ENCODE assay signal across 24 cellular contexts in the genomic region with DNA sequence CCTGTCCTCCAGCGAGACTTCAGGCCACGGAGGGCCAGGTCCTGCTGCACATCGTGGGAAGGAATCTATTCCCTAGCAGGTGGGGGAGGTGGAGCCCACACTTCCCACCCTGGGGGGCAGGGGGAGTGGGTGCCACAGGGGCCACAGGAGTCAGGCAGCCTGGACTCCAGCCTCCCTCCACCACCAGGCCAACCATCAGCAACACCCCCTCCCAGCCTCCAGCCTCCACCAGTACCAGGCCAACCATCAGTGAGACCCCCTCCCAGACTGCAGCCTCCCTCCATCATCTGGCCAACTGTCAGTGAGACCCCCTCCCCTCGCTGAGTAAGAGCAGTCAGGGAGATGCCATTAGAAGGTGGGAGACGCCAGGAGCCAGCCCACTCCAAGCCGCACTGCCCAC. TPM values are rescaled to one million over a fixed set of nuclear protein-coding genes. Genes with fewer than 3 reads are reported as not detected.
DNase-seq lines count a peak whose midpoint lies in the region; ATAC-seq, FAIRE-seq and TF ChIP-seq lines count a peak whose summit lies in the region.
"Had no signal": no experiment of that assay in that cellular context is flagged by ENCODE, and none has a peak within 500 bp of the region (broad histone marks: within the 10 kb centered on the region; RNA-seq: fewer than 3 reads in every experiment).

No MANE protein-coding gene starts in this region.

- no peak for ATAC-seq in aorta (ENCODE audit: low FRiP score)
- no peak for ATAC-seq in upper lobe of left lung (ENCODE audit: low FRiP score in 2 of 2)
- ATAC-seq: PC-3 had no signal

- TF ChIP-seq CTCF in kidney (IDR thresholded peaks at IDR 0.05; ENCODE audit: borderline replicate concordance, extremely low read depth, insufficient read depth) (no peak), sigmoid colon (IDR thresholded peaks at IDR 0.05) (no peak), upper lobe of left lung (IDR thresholded peaks at IDR 0.05) (no peak)

- WGBS in sigmoid colon, 2 donors: 86 to 90% methylated on average over 6 of the region's 6 CpGs
- 72 to 75% methylated on average over 6 of the region's 6 CpGs for WGBS in aorta, 2 donors
- 79 to 91% methylated on average over 3 to 6 of the region's 6 CpGs for WGBS in upper lobe of left lung, 2 donors

- no peak overlapping the region for H3K9ac ChIP-seq in kidney (ENCODE audit: low read length in 2 of 2)

- TF ChIP-seq EP300 in sigmoid colon (IDR thresholded peaks at IDR 0.05) (no peak), upper lobe of left lung (IDR thresholded peaks at IDR 0.05) (no peak)

- TF ChIP-seq POLR2A in sigmoid colon (IDR thresholded peaks at IDR 0.05) (no peak), upper lobe of left lung (IDR thresholded peaks at IDR 0.05) (no peak)

- FAIRE-seq in kidney (lab: Jason Lieb, UNC): no peak
- FAIRE-seq: HTR-8/SVneo had no signal

- peak; percentile 49 for DNase-seq in activated effector memory CD4-positive, alpha-beta T cell treated with anti-CD3 and anti-CD28 coated beads, Interleukin-2, amount 50 U/mL, for 16 hours
- no peak for DNase-seq in activated effector memory CD4-positive, alpha-beta T cell treated with Interleukin-2 at 50 U/mL for 16 hours
- peak; percentile 60 for DNase-seq in kidney
- DNase-seq in sigmoid colon: peak; percentile 53
- peak; percentile 22 to 53 for DNase-seq in aorta
- DNase-seq in OCI-M2 (lab: John Stamatoyannopoulos, UW; ENCODE audit: unreplicated experiment): no peak
- no peak for DNase-seq in upper lobe of left lung
- no peak for DNase-seq in SHP77 (lab: John Stamatoyannopoulos, UW)
- DNase-seq: DMS 273 treated with DMSO at 0.1 percent for 48 hours, DND-41, HCEC 1CT, Kasumi-1, MG63, NCI-H1048, NCI-H1436, NCI-H1930, NCI-H226, NCI-H524 treated with DMSO at 0.1 percent for 48 hours, PC-3, RPMI8226 had no signal

- no peaks in the 10 kb centered on the region for H3K27me3 ChIP-seq in sigmoid colon
- H3K27me3 ChIP-seq in aorta (ENCODE audit: control insufficient read depth in 1 of 2, insufficient read depth in 2 of 2, low read length in 1 of 2): no peaks in the 10 kb centered on the region
- H3K27me3 ChIP-seq in upper lobe of left lung: no peaks in the 10 kb centered on the region
- H3K27me3 ChIP-seq: MG63 had no signal

- no peaks in the 10 kb centered on the region for H3K4me1 ChIP-seq in kidney (ENCODE audit: control insufficient read depth in 1 of 2, insufficient read depth in 1 of 2, low read depth in 1 of 2, low read length in 2 of 2)
- H3K4me1 ChIP-seq in sigmoid colon: no peaks in the 10 kb centered on the region
- H3K4me1 ChIP-seq in aorta (ENCODE audit: control insufficient read depth in 1 of 2, insufficient read depth in 2 of 2, low read length in 2 of 2): no peaks in the 10 kb centered on the region
- H3K4me1 ChIP-seq in upper lobe of left lung: peaks cover 0 to 10% (median 1%) of the 10 kb centered on the region in 4 donors

- H3K36me3 ChIP-seq in kidney (ENCODE audit: control insufficient read depth in 1 of 2, insufficient read depth in 2 of 2, low read length in 2 of 2): peaks cover 16 to 31% of the 10 kb centered on the region in 2 donors
- peaks cover 33 to 58% (median 39%) of the 10 kb centered on the region in 4 donors for H3K36me3 ChIP-seq in sigmoid colon
- H3K36me3 ChIP-seq in aorta (ENCODE audit: control insufficient read depth in 1 of 2, insufficient read depth in 2 of 2, low read length in 1 of 2): peaks cover 4 to 13% of the 10 kb centered on the region in 2 donors
- peaks cover 28 to 64% (median 57%) of the 10 kb centered on the region in 4 donors for H3K36me3 ChIP-seq in upper lobe of left lung

- no peak overlapping the region for H3K27ac ChIP-seq in kidney (ENCODE audit: low read depth in 2 of 2, low read length in 2 of 2)
- H3K27ac ChIP-seq in sigmoid colon: no peak overlapping the region
- H3K27ac ChIP-seq in aorta (ENCODE audit: low read depth in 1 of 2, low read length in 2 of 2): no peak overlapping the region
- H3K27ac ChIP-seq in upper lobe of left lung: no peak overlapping the region

- intact Hi-C loops in kidney (cut with DNase I) (no loop called here), sigmoid colon (cut with DNase I) (no loop called here), aorta (cut with DNase I) (no loop called here)

- H3K9me3 ChIP-seq in kidney (ENCODE audit: control insufficient read depth in 1 of 2, low read length in 2 of 2) (no peaks in the 10 kb centered on the region), sigmoid colon (no peaks in the 10 kb centered on the region), aorta (ENCODE audit: control insufficient read depth, low read length) (no peaks in the 10 kb centered on the region), upper lobe of left lung (no peaks in the 10 kb centered on the region)
- H3K9me3 ChIP-seq: MG63 had no signal

- H3K4me3 ChIP-seq in kidney (ENCODE audit: low read length in 2 of 2) (no peak overlapping the region), sigmoid colon (no peak overlapping the region), aorta (ENCODE audit: low read length in 2 of 2) (no peak overlapping the region), upper lobe of left lung (no peak overlapping the region)
- H3K4me3 ChIP-seq: MG63 had no signal

RNA-seq across cellular contexts. Expression of gene GSG1L, which starts 34.0 kb away (rescaled TPM):
- total RNA-seq in kidney (not detected), sigmoid colon (under 1 TPM; 0.28 to 0.66 (median 0.38) TPM), aorta (10 to 100 TPM in 1 of 2 donors, 1 to 10 TPM in 1; 1.6 to 10.6 TPM), upper lobe of left lung (1 to 10 TPM in 1 of 6 donors, not detected in 5; 2.2 TPM)
- polyA plus RNA-seq in kidney (ENCODE audit: insufficient read depth, low read depth, low replicate concordance) (not detected), sigmoid colon (under 1 TPM in 1 of 3 donors, not detected in 2; 0.25 TPM), aorta (10 to 100 TPM in 1 of 2 donors, 1 to 10 TPM in 1; 3.8 to 22.2 TPM)
- total RNA-seq: A172, B cell, G401, PC-3 had no signal

Comparison
In these comparisons a context has a peak if more than half of its experiments do, and no peak if none do; other contexts are left out.
1. DNase-seq: peak in activated effector memory CD4-positive, alpha-beta T cell treated with anti-CD3 and anti-CD28 coated beads, Interleukin-2, amount 50 U/mL, for 16 hours (single experiment), kidney (single experiment), sigmoid colon (single experiment) and aorta (2 of 2); none in activated effector memory CD4-positive, alpha-beta T cell treated with Interleukin-2 at 50 U/mL for 16 hours (single experiment), OCI-M2 (single experiment), upper lobe of left lung (0 of 2) and SHP77 (0 of 2).